Comparison of ENCODE assay signal across 14 cellular contexts in genomic region chr2:234969329-234970157, GRCh38. TPM values are rescaled to one million over a fixed set of nuclear protein-coding genes. Genes with fewer than 3 reads are reported as not detected.
A peak's percentile ranks its signal among the peaks of the same experiment; 100 is the strongest.
DNase-seq lines count a peak whose midpoint lies in the region; ATAC-seq and TF ChIP-seq lines count a peak whose summit lies in the region.
"Had no signal": no experiment of that assay in that cellular context is flagged by ENCODE, and none has a peak within 500 bp of the region (broad histone marks: within the 10 kb centered on the region; RNA-seq: fewer than 3 reads in every experiment).

No MANE protein-coding gene starts in this region.

- TF ChIP-seq EP300 in upper lobe of left lung (IDR thresholded peaks at IDR 0.05) = no peak

- TF ChIP-seq CTCF in MCF 10A (IDR thresholded peaks at IDR 0.05; ENCODE audit: unreplicated experiment) = no peak
- TF ChIP-seq CTCF in breast epithelium (IDR thresholded peaks at IDR 0.05) = no peak
- TF ChIP-seq CTCF in upper lobe of left lung (IDR thresholded peaks at IDR 0.05) = no peak

- POLR2A ChIA-PET in MCF 10A (lab: Yijun Ruan, JAX) = interaction anchor here (0.6 to 1.4 kb wide), 3 partner anchors 11 to 15 kb away, joined by 3 to 5 read pairs (median 4); no protein-coding TSS in a partner anchor

- H3K9me3 Mint-ChIP-seq in MCF 10A (ENCODE audit: unreplicated experiment) = no peaks in the 10 kb centered on the region
- H3K9me3 Mint-ChIP-seq: activated T-cell treated with anti-CD3 and anti-CD28 coated beads, Interleukin-2, amount 50 U/mL, for 72 hours; stimulated activated effector memory CD8-positive, alpha-beta T cell treated with anti-CD3 and anti-CD28 coated beads, Interleukin-12 subunit alpha, Interleukin-12 subunit beta, amount 100 ng/mL, for 72 hours had no signal

- CTCF ChIA-PET in MCF 10A (lab: Yijun Ruan, JAX) = no interaction called here

- peak overlapping the region; percentile 49 for H3K27ac Mint-ChIP-seq in MCF 10A (ENCODE audit: low read depth, unreplicated experiment)
- H3K27ac Mint-ChIP-seq: activated T-cell treated with anti-CD3 and anti-CD28 coated beads, Interleukin-2, amount 50 U/mL, for 72 hours; stimulated activated effector memory CD8-positive, alpha-beta T cell treated with anti-CD3 and anti-CD28 coated beads, Interleukin-12 subunit alpha, Interleukin-12 subunit beta, amount 100 ng/mL, for 72 hours had no signal

- H3K4me3 Mint-ChIP-seq in MCF 10A (ENCODE audit: unreplicated experiment) = no peak overlapping the region
- H3K4me3 Mint-ChIP-seq: activated T-cell treated with anti-CD3 and anti-CD28 coated beads, Interleukin-2, amount 50 U/mL, for 72 hours; stimulated activated effector memory CD8-positive, alpha-beta T cell treated with anti-CD3 and anti-CD28 coated beads, Interleukin-12 subunit alpha, Interleukin-12 subunit beta, amount 100 ng/mL, for 72 hours had no signal

- H3K4me3 ChIP-seq in breast epithelium (no peak overlapping the region), upper lobe of left lung (no peak overlapping the region)

- H3K27me3 ChIP-seq in breast epithelium (no peaks in the 10 kb centered on the region), upper lobe of left lung (no peaks in the 10 kb centered on the region)

- DNase-seq in MCF 10A (ENCODE audit: unreplicated experiment) = no peak
- no peak for DNase-seq in breast epithelium (ENCODE audit: low spot score in 2 of 2)
- peak; percentile 60 for DNase-seq in astrocyte of the hippocampus (ENCODE audit: low read depth, low spot score)
- DNase-seq in left lobe of liver (ENCODE audit: low spot score) = no peak
- no peak for DNase-seq in upper lobe of left lung
- DNase-seq in HK-2 (ENCODE audit: unreplicated experiment) = no peak
- DNase-seq in activated CD8-positive, alpha-beta memory T cell treated with anti-CD3 and anti-CD28 coated beads for 24 hours = no peak
- DNase-seq: activated T-cell treated with anti-CD3 and anti-CD28 coated beads, Interleukin-2, amount 50 U/mL, for 72 hours; DMS79 treated with DMSO at 0.1 percent for 48 hours; MV-4-11; NCI-H510A had no signal

- WGBS in upper lobe of left lung, 2 donors = 78 to 80% methylated on average over 11 to 17 of the region's 17 CpGs

- H3K9me3 ChIP-seq in breast epithelium (no peaks in the 10 kb centered on the region), upper lobe of left lung (no peaks in the 10 kb centered on the region)

- intact Hi-C loops in MCF 10A (cut with micrococcal nuclease) (no loop called here), breast epithelium (cut with DNase I; ENCODE audit: low total_unique reads) (loop anchor here (5.0 kb wide), 1 partner anchor 353 kb away; no protein-coding TSS in a partner anchor)

- TF ChIP-seq POLR2A in breast epithelium (IDR thresholded peaks at IDR 0.05) (no peak), upper lobe of left lung (IDR thresholded peaks at IDR 0.05) (no peak)

- H3K4me1 Mint-ChIP-seq in MCF 10A (ENCODE audit: insufficient read depth, unreplicated experiment) = peaks cover 39% of the 10 kb centered on the region

- H3K36me3 ChIP-seq in breast epithelium (no peaks in the 10 kb centered on the region), upper lobe of left lung (no peaks in the 10 kb centered on the region)

- H3K27ac ChIP-seq in breast epithelium = peak overlapping the region in 1 of 2 donors; percentile 49
- H3K27ac ChIP-seq in upper lobe of left lung = no peak overlapping the region

- peaks cover 21% of the 10 kb centered on the region for H3K36me3 Mint-ChIP-seq in MCF 10A (ENCODE audit: insufficient read depth, unreplicated experiment)
- H3K36me3 Mint-ChIP-seq: stimulated activated effector memory CD8-positive, alpha-beta T cell treated with anti-CD3 and anti-CD28 coated beads, Interleukin-12 subunit alpha, Interleukin-12 subunit beta, amount 100 ng/mL, for 72 hours had no signal

- H3K4me1 ChIP-seq in breast epithelium (no peaks in the 10 kb centered on the region), upper lobe of left lung (peaks cover under 1 to 18% (median 3%) of the 10 kb centered on the region in 4 donors)

- no peaks in the 10 kb centered on the region for H3K27me3 Mint-ChIP-seq in MCF 10A (ENCODE audit: insufficient read depth, unreplicated experiment)

- BruUV-seq in MCF 10A (replicated peaks; lab: Mats Ljungman, UMichigan) = no TSS peak

- ATAC-seq in left lobe of liver (peak; percentile 18), upper lobe of left lung (ENCODE audit: low FRiP score in 2 of 2) (peak; percentile 8 to 31), GM21619 (IDR thresholded peaks at IDR 0.05; ENCODE audit: unreplicated experiment) (no peak)
- ATAC-seq: activated CD4-positive, CD25-positive, alpha-beta regulatory T cell treated with anti-CD3 and anti-CD28 coated beads, Interleukin-2, amount 50 U/mL, for 24 hours; activated T-cell treated with anti-CD3 and anti-CD28 coated beads, Interleukin-2, amount 50 U/mL, for 72 hours; stimulated activated effector memory CD8-positive, alpha-beta T cell treated with anti-CD3 and anti-CD28 coated beads, Interleukin-12 subunit alpha, Interleukin-12 subunit beta, amount 100 ng/mL, for 72 hours had no signal

RNA-seq across cellular contexts. Expression of gene SH3BP4, which starts 17.7 kb away (rescaled TPM):
- total RNA-seq in MCF 10A (2022) (57.6 and 59.7 TPM in 2 replicates), breast epithelium (10 to 100 TPM; 28.5 to 73.6 (median 44.2) TPM), left lobe of liver (22.9 TPM), upper lobe of left lung (10 to 100 TPM; 27.3 to 57.3 (median 33.4) TPM)
